ENCODE assay signal across 1 cellular context in genomic region chr1:161726631-161727342, GRCh38.
A peak's percentile ranks its signal among the peaks of the same experiment; 100 is the strongest.
TF ChIP-seq lines count a peak whose summit lies in the region.

No MANE protein-coding gene starts in this region.

TF ChIP-seq in HepG2, 621 proteins besides CTCF, POLR2A, EP300 and RAD21 (continued from another document and continues in another):
- no peak for TF ChIP-seq BRF2 (CRISPR knock-in tag; IDR thresholded peaks at IDR 0.05)
- no peak for TF ChIP-seq KDM5A (IDR thresholded peaks at IDR 0.05; ENCODE audit: borderline replicate concordance, low read length)
- TF ChIP-seq ZNF280D (CRISPR knock-in tag; IDR thresholded peaks at IDR 0.05), result no peak
- no peak for TF ChIP-seq PHB2 (IDR thresholded peaks at IDR 0.05; ENCODE audit: partially characterized antibody)
- TF ChIP-seq DBP (CRISPR knock-in tag; IDR thresholded peaks at IDR 0.05; ENCODE audit: not compliant biosample characterization), result no peak
- TF ChIP-seq ZNF337 (CRISPR knock-in tag; IDR thresholded peaks at IDR 0.05; ENCODE audit: borderline replicate concordance, low read depth), result no peak
- no peak for TF ChIP-seq ZNF629 (CRISPR knock-in tag; conservative IDR thresholded peaks at IDR 0.05)
- no peak for TF ChIP-seq ZBTB42 (CRISPR knock-in tag; IDR thresholded peaks at IDR 0.05)
- TF ChIP-seq ATM (IDR thresholded peaks at IDR 0.05; ENCODE audit: borderline replicate concordance), result no peak
- TF ChIP-seq ZNF17 (CRISPR knock-in tag; IDR thresholded peaks at IDR 0.05), result no peak
- TF ChIP-seq NFE2 (CRISPR knock-in tag; IDR thresholded peaks at IDR 0.05), result no peak
- TF ChIP-seq ZKSCAN8 (CRISPR knock-in tag; IDR thresholded peaks at IDR 0.05; ENCODE audit: borderline replicate concordance), result no peak
- no peak for TF ChIP-seq ZNF3 (CRISPR knock-in tag; IDR thresholded peaks at IDR 0.05)
- no peak for TF ChIP-seq KLF15 (CRISPR knock-in tag; IDR thresholded peaks at IDR 0.05; ENCODE audit: borderline replicate concordance)
- TF ChIP-seq ZSCAN31 (CRISPR knock-in tag; IDR thresholded peaks at IDR 0.05; ENCODE audit: low read depth), result no peak
- TF ChIP-seq ZBTB26 (CRISPR knock-in tag; IDR thresholded peaks at IDR 0.05; ENCODE audit: borderline replicate concordance), result no peak
- no peak for TF ChIP-seq ZNF773 (CRISPR knock-in tag; IDR thresholded peaks at IDR 0.05; ENCODE audit: borderline replicate concordance)
- TF ChIP-seq SNAPC2 (CRISPR knock-in tag; IDR thresholded peaks at IDR 0.05), result no peak
- TF ChIP-seq FIP1L1 (IDR thresholded peaks at IDR 0.05; ENCODE audit: borderline replicate concordance, insufficient read depth, low read depth, low read length), result no peak
- no peak for TF ChIP-seq MZF1 (CRISPR knock-in tag; IDR thresholded peaks at IDR 0.05; ENCODE audit: borderline replicate concordance)
- TF ChIP-seq BHLHE40 (IDR thresholded peaks at IDR 0.05; ENCODE audit: low read length), result peak; percentile 30; the same call in 1 of the 2 replicates
- no peak for TF ChIP-seq THRA (CRISPR knock-in tag; IDR thresholded peaks at IDR 0.05; ENCODE audit: borderline replicate concordance)
- no peak for TF ChIP-seq ZNF251 (CRISPR knock-in tag; IDR thresholded peaks at IDR 0.05)
- no peak for TF ChIP-seq ASH2L (IDR thresholded peaks at IDR 0.05; ENCODE audit: insufficient read length, low read depth, low read length)
- no peak for TF ChIP-seq NR3C1 (CRISPR knock-in tag; IDR thresholded peaks at IDR 0.05)
- no peak for TF ChIP-seq AHR (CRISPR knock-in tag; IDR thresholded peaks at IDR 0.05)
- TF ChIP-seq JUND (CRISPR knock-in tag; IDR thresholded peaks at IDR 0.05), result no peak
- TF ChIP-seq MTERF4 (CRISPR knock-in tag; IDR thresholded peaks at IDR 0.05), result no peak
- TF ChIP-seq ZNF687 (CRISPR knock-in tag; IDR thresholded peaks at IDR 0.05), result peak; percentile 70
- no peak for TF ChIP-seq ZBTB4 (CRISPR knock-in tag; IDR thresholded peaks at IDR 0.05; ENCODE audit: borderline replicate concordance)
- no peak for TF ChIP-seq GMEB1 (CRISPR knock-in tag; IDR thresholded peaks at IDR 0.05; ENCODE audit: borderline replicate concordance)
